20 cellular contexts compared by ENCODE assay signal in genomic region chr4:106048250-106048931, GRCh38.
DNase-seq lines count a peak whose midpoint lies in the region; ATAC-seq and TF ChIP-seq lines count a peak whose summit lies in the region.
"Had no signal": no experiment of that assay in that cellular context is flagged by ENCODE, and none has a peak within 500 bp of the region (broad histone marks: within the 10 kb centered on the region; RNA-seq: fewer than 3 reads in every experiment).

No MANE protein-coding gene starts in this region.

- H3K4me3 ChIP-seq in cardiac fibroblast (replicated peaks in 1 of 2; ENCODE audit: low read depth in 2 of 2, low read length in 2 of 2), result no peak overlapping the region
- H3K4me3 ChIP-seq in hepatocyte, result no peak overlapping the region
- H3K4me3 ChIP-seq: HAP-1, lower lobe of right lung, prostate gland had no signal

- H3K9me3 Mint-ChIP-seq in activated naive CD8-positive, alpha-beta T cell treated with anti-CD3 and anti-CD28 coated beads, Interleukin-2, amount 50 U/mL, for 24 hours, result no peaks in the 10 kb centered on the region
- H3K9me3 Mint-ChIP-seq: activated naive CD4-positive, alpha-beta T cell treated with anti-CD3 and anti-CD28 coated beads for 36 hours; CD8-positive, alpha-beta memory T cell; stimulated activated naive B cell treated with anti-CD40 and anti-IgM and Interleukin-4, amounts not matched to agents 10 μg/mL and 1 μg/mL and 100 μg/mL, for 72 hours had no signal

- H3K9me3 ChIP-seq in hepatocyte (ENCODE audit: low read depth), result no peaks in the 10 kb centered on the region
- H3K9me3 ChIP-seq: HAP-1, lower lobe of right lung, prostate gland had no signal

- TF ChIP-seq CTCF in cardiac fibroblast (IDR thresholded peaks at IDR 0.05; ENCODE audit: low read depth, low read length) (no peak), hepatocyte (IDR thresholded peaks at IDR 0.05; ENCODE audit: poor library complexity) (no peak)

- no peaks in the 10 kb centered on the region for H3K36me3 ChIP-seq in hepatocyte (replicated peaks; ENCODE audit: insufficient read depth, low read depth)
- H3K36me3 ChIP-seq: HAP-1, prostate gland had no signal

- no peaks in the 10 kb centered on the region for H4K20me1 ChIP-seq in hepatocyte (ENCODE audit: insufficient read depth, poor library complexity, severe bottlenecking)

- DNase-seq in Ammon's horn (ENCODE audit: low spot score) (peak; percentile 25), cardiac fibroblast (ENCODE audit: low read depth in 2 of 2) (peak; percentile 2 to 49), hepatocyte (ENCODE audit: low spot score) (peak; percentile 44), retina (peak; percentile 20), NCI-H2227 treated with DMSO at 0.1 percent for 48 hours (lab: John Stamatoyannopoulos, UW) (no peak)
- DNase-seq in stimulated activated naive CD8-positive, alpha-beta T cell treated with anti-CD3 and anti-CD28 coated beads, Interleukin-15, Interleukin-2, amounts not matched to agents 100 U/mL and 50 U/mL, for 24 hours, result no peak
- no peak for DNase-seq in activated naive CD8-positive, alpha-beta T cell treated with anti-CD3 and anti-CD28 coated beads, Interleukin-2, amount 50 U/mL, for 24 hours
- DNase-seq in central memory CD4-positive, alpha-beta T cell, result no peak
- DNase-seq: activated CD4-positive, alpha-beta T cell treated with anti-CD3 and anti-CD28 coated beads, Interleukin-2, amount 10 ng/mL, durations not matched to agents 24 days and 14 days; activated naive CD4-positive, alpha-beta T cell treated with anti-CD3 and anti-CD28 coated beads for 36 hours; CD8-positive, alpha-beta memory T cell; DMS79 treated with DMSO at 0.1 percent for 48 hours; lower lobe of right lung; naive thymus-derived CD8-positive, alpha-beta T cell; NCI-H1092; NCI-H2081 treated with DMSO at 0.1 percent for 48 hours; NCI-H524; stimulated activated naive B cell treated with anti-CD40 and anti-IgM and Interleukin-4, amounts not matched to agents 10 μg/mL and 1 μg/mL and 100 μg/mL, for 72 hours had no signal

- peaks cover 11% of the 10 kb centered on the region for H3K4me1 ChIP-seq in hepatocyte (ENCODE audit: insufficient read depth)
- H3K4me1 ChIP-seq: HAP-1, lower lobe of right lung, prostate gland had no signal

- H2AFZ ChIP-seq in hepatocyte, result no peak overlapping the region

- H3K27ac ChIP-seq in hepatocyte, result peak overlapping the region; percentile 82
- H3K27ac ChIP-seq: lower lobe of right lung, prostate gland had no signal

- WGBS in hepatocyte (ENCODE audit: low lambda C conversion rate, missing lambda C conversion rate), result 42% methylated on average over 2 of the region's 2 CpGs

- H3K79me2 ChIP-seq in hepatocyte, result no peaks in the 10 kb centered on the region

- no peaks in the 10 kb centered on the region for H3K4me1 Mint-ChIP-seq in activated naive CD8-positive, alpha-beta T cell treated with anti-CD3 and anti-CD28 coated beads, Interleukin-2, amount 50 U/mL, for 24 hours
- H3K4me1 Mint-ChIP-seq: activated CD4-positive, alpha-beta T cell treated with anti-CD3 and anti-CD28 coated beads, Interleukin-2, amount 10 ng/mL, durations not matched to agents 24 days and 14 days; CD8-positive, alpha-beta memory T cell; naive thymus-derived CD8-positive, alpha-beta T cell; stimulated activated naive B cell treated with anti-CD40 and anti-IgM and Interleukin-4, amounts not matched to agents 10 μg/mL and 1 μg/mL and 100 μg/mL, for 72 hours had no signal

- H3K27me3 ChIP-seq in hepatocyte, result no peaks in the 10 kb centered on the region

- H3K9me2 ChIP-seq in hepatocyte (replicated peaks; ENCODE audit: insufficient read depth), result no peaks in the 10 kb centered on the region

- ATAC-seq in stimulated activated naive CD8-positive, alpha-beta T cell treated with anti-CD3 and anti-CD28 coated beads, Interleukin-15, Interleukin-2, amounts not matched to agents 100 U/mL and 50 U/mL, for 24 hours, result no peak
- ATAC-seq in activated naive CD8-positive, alpha-beta T cell treated with anti-CD3 and anti-CD28 coated beads, Interleukin-2, amount 50 U/mL, for 24 hours, result no peak
- ATAC-seq: lower lobe of right lung; naive thymus-derived CD8-positive, alpha-beta T cell; stimulated activated naive B cell treated with anti-CD40 and anti-IgM and Interleukin-4, amounts not matched to agents 10 μg/mL and 1 μg/mL and 100 μg/mL, for 72 hours had no signal

- H3K36me3 Mint-ChIP-seq in activated naive CD8-positive, alpha-beta T cell treated with anti-CD3 and anti-CD28 coated beads, Interleukin-2, amount 50 U/mL, for 24 hours (ENCODE audit: low read depth), result peaks cover 16% of the 10 kb centered on the region

- H3K4me3 Mint-ChIP-seq in activated naive CD8-positive, alpha-beta T cell treated with anti-CD3 and anti-CD28 coated beads, Interleukin-2, amount 50 U/mL, for 24 hours, result no peak overlapping the region
- H3K4me3 Mint-ChIP-seq: activated CD4-positive, alpha-beta T cell treated with anti-CD3 and anti-CD28 coated beads, Interleukin-2, amount 10 ng/mL, durations not matched to agents 24 days and 14 days; activated naive CD4-positive, alpha-beta T cell treated with anti-CD3 and anti-CD28 coated beads for 36 hours; CD8-positive, alpha-beta memory T cell; naive thymus-derived CD8-positive, alpha-beta T cell; stimulated activated naive B cell treated with anti-CD40 and anti-IgM and Interleukin-4, amounts not matched to agents 10 μg/mL and 1 μg/mL and 100 μg/mL, for 72 hours had no signal

- no peak overlapping the region for H3K27ac Mint-ChIP-seq in activated naive CD8-positive, alpha-beta T cell treated with anti-CD3 and anti-CD28 coated beads, Interleukin-2, amount 50 U/mL, for 24 hours
- H3K27ac Mint-ChIP-seq: activated CD4-positive, alpha-beta T cell treated with anti-CD3 and anti-CD28 coated beads, Interleukin-2, amount 10 ng/mL, durations not matched to agents 24 days and 14 days; activated naive CD4-positive, alpha-beta T cell treated with anti-CD3 and anti-CD28 coated beads for 36 hours; stimulated activated naive B cell treated with anti-CD40 and anti-IgM and Interleukin-4, amounts not matched to agents 10 μg/mL and 1 μg/mL and 100 μg/mL, for 72 hours had no signal

- H3K27me3 Mint-ChIP-seq in activated naive CD8-positive, alpha-beta T cell treated with anti-CD3 and anti-CD28 coated beads, Interleukin-2, amount 50 U/mL, for 24 hours, result no peaks in the 10 kb centered on the region
- H3K27me3 Mint-ChIP-seq: activated CD4-positive, alpha-beta T cell treated with anti-CD3 and anti-CD28 coated beads, Interleukin-2, amount 10 ng/mL, durations not matched to agents 24 days and 14 days; CD8-positive, alpha-beta memory T cell; naive thymus-derived CD8-positive, alpha-beta T cell; stimulated activated naive B cell treated with anti-CD40 and anti-IgM and Interleukin-4, amounts not matched to agents 10 μg/mL and 1 μg/mL and 100 μg/mL, for 72 hours had no signal

- H3K4me2 ChIP-seq in hepatocyte, result peak overlapping the region; percentile 48

Comparison
In these comparisons a context has a peak if more than half of its experiments do, and no peak if none do; other contexts are left out.
1. DNase-seq: peak in Ammon's horn (single experiment), cardiac fibroblast (2 of 2), hepatocyte (single experiment) and retina (single experiment); none in stimulated activated naive CD8-positive, alpha-beta T cell treated with anti-CD3 and anti-CD28 coated beads, Interleukin-15, Interleukin-2, amounts not matched to agents 100 U/mL and 50 U/mL, for 24 hours (single experiment), NCI-H2227 treated with DMSO at 0.1 percent for 48 hours (single experiment), activated naive CD8-positive, alpha-beta T cell treated with anti-CD3 and anti-CD28 coated beads, Interleukin-2, amount 50 U/mL, for 24 hours (single experiment) and central memory CD4-positive, alpha-beta T cell (single experiment).